ENCODE assay signal across 1 cellular context in genomic region chr12:114476159-114476558, GRCh38.
TF ChIP-seq lines count a peak whose summit lies in the region.

No MANE protein-coding gene starts in this region.

TF ChIP-seq in WTC11, 78 proteins besides CTCF, POLR2A, EP300 and RAD21 (continued from another document):
- TF ChIP-seq ZSCAN18 (CRISPR knock-in tag; IDR thresholded peaks at IDR 0.05) (no peak), CREB1 (CRISPR knock-in tag; IDR thresholded peaks at IDR 0.05) (no peak), CDX4 (CRISPR knock-in tag; IDR thresholded peaks at IDR 0.05; ENCODE audit: borderline replicate concordance) (no peak), TCF7 (CRISPR knock-in tag; IDR thresholded peaks at IDR 0.05; ENCODE audit: low read depth) (no peak)
